27 cellular contexts compared by ENCODE assay signal in genomic region chr3:168495932-168496331, GRCh38.
"Had no signal": no experiment of that assay in that cellular context is flagged by ENCODE, and none has a peak within 500 bp of the region (broad histone marks: within the 10 kb centered on the region; RNA-seq: fewer than 3 reads in every experiment).

No MANE protein-coding gene starts in this region.

- FAIRE-seq: pancreas, small intestine, urothelium cell line had no signal

- H3K9me3 ChIP-seq: left ventricle myocardium inferior, pancreas, prostate gland, sigmoid colon, spleen, suprapubic skin, thoracic aorta, tibial artery, upper lobe of right lung had no signal

- H3K4me1 ChIP-seq: left ventricle myocardium inferior, pancreas, prostate gland, sigmoid colon, spleen, suprapubic skin, upper lobe of right lung had no signal

- H3K4me3 ChIP-seq: left ventricle myocardium inferior, lung, pancreas, prostate gland, sigmoid colon, spleen, suprapubic skin, thoracic aorta, tibial artery, upper lobe of right lung had no signal

- H3K4me3 Mint-ChIP-seq: immature natural killer cell; naive thymus-derived CD8-positive, alpha-beta T cell; nephron; neural crest cell; stimulated activated effector memory CD8-positive, alpha-beta T cell treated with anti-CD3 and anti-CD28 coated beads, Interleukin-12 subunit alpha, Interleukin-12 subunit beta, amount 100 ng/mL, for 72 hours; stimulated activated naive CD8-positive, alpha-beta T cell treated with anti-CD3 and anti-CD28 coated beads, Interleukin-15, Interleukin-2, amounts not matched to agents 100 ng/mL and 50 ng/mL, for 24 hours had no signal

- H3K9me3 Mint-ChIP-seq: nephron; neural crest cell; stimulated activated naive CD8-positive, alpha-beta T cell treated with anti-CD3 and anti-CD28 coated beads, Interleukin-15, Interleukin-2, amounts not matched to agents 100 ng/mL and 50 ng/mL, for 24 hours had no signal

- H3K27me3 ChIP-seq: pancreas, sigmoid colon, spleen, suprapubic skin, tibial artery, upper lobe of right lung had no signal

- H3K36me3 ChIP-seq: left ventricle myocardium inferior, pancreas, prostate gland, sigmoid colon, spleen, suprapubic skin, thoracic aorta, tibial artery, upper lobe of right lung had no signal

- H3K27me3 Mint-ChIP-seq: naive thymus-derived CD8-positive, alpha-beta T cell; stimulated activated naive CD8-positive, alpha-beta T cell treated with anti-CD3 and anti-CD28 coated beads, Interleukin-15, Interleukin-2, amounts not matched to agents 100 ng/mL and 50 ng/mL, for 24 hours had no signal

- DNase-seq: hypothalamus; immature natural killer cell; islet precursor cell; left ventricle myocardium inferior; naive thymus-derived CD8-positive, alpha-beta T cell; nucleus accumbens; pancreas; posterior cingulate gyrus; retina; right cardiac atrium; sigmoid colon; small intestine; spleen; stimulated activated CD4-positive, alpha-beta T cell treated with anti-CD3 and anti-CD28 coated beads, Interleukin-4, amount 100 ng/mL, for 24 hours; stimulated activated naive CD4-positive, alpha-beta T cell; tibial artery; trophoblast cell; upper lobe of right lung had no signal

- H3K4me1 Mint-ChIP-seq: immature natural killer cell; naive thymus-derived CD8-positive, alpha-beta T cell; stimulated activated effector memory CD8-positive, alpha-beta T cell treated with anti-CD3 and anti-CD28 coated beads, Interleukin-12 subunit alpha, Interleukin-12 subunit beta, amount 100 ng/mL, for 72 hours had no signal

- ATAC-seq: naive thymus-derived CD8-positive, alpha-beta T cell; pancreas; right cardiac atrium; stimulated activated effector memory CD8-positive, alpha-beta T cell treated with anti-CD3 and anti-CD28 coated beads, Interleukin-12 subunit alpha, Interleukin-12 subunit beta, amount 100 ng/mL, for 72 hours; upper lobe of right lung had no signal

- H3K27ac ChIP-seq: left ventricle myocardium inferior, pancreas, prostate gland, sigmoid colon, spleen, suprapubic skin, tibial artery, upper lobe of right lung had no signal

- H3K36me3 Mint-ChIP-seq: immature natural killer cell; naive thymus-derived CD8-positive, alpha-beta T cell; stimulated activated effector memory CD8-positive, alpha-beta T cell treated with anti-CD3 and anti-CD28 coated beads, Interleukin-12 subunit alpha, Interleukin-12 subunit beta, amount 100 ng/mL, for 72 hours had no signal

- H3K27ac Mint-ChIP-seq: immature natural killer cell; naive thymus-derived CD8-positive, alpha-beta T cell; nephron; stimulated activated effector memory CD8-positive, alpha-beta T cell treated with anti-CD3 and anti-CD28 coated beads, Interleukin-12 subunit alpha, Interleukin-12 subunit beta, amount 100 ng/mL, for 72 hours; stimulated activated naive CD8-positive, alpha-beta T cell treated with anti-CD3 and anti-CD28 coated beads, Interleukin-15, Interleukin-2, amounts not matched to agents 100 ng/mL and 50 ng/mL, for 24 hours had no signal
